20 cellular contexts compared by ENCODE assay signal in the genomic region with DNA sequence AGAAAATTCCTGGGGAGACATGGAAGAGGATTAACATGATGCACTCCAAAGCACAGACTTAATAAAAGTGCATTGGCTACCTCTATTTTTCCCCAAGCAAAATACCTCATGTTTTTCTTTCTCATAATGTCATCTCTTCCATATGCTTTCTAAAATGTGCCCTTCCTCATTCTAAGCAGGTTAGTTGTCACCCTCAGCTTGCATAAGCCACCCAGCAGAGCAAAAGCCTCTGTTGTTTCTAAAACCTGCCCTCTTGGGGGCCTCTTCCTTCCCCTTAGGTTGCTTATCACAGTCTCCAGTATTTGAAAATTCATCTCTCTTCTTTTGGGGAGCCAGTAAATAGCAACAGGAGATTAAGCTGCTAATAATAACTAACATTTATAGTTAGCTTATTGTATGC.
"Had no signal": no experiment of that assay in that cellular context is flagged by ENCODE, and none has a peak within 500 bp of the region (broad histone marks: within the 10 kb centered on the region; RNA-seq: fewer than 3 reads in every experiment).

No MANE protein-coding gene starts in this region.

- H3K9ac ChIP-seq: neural progenitor cell had no signal

- FAIRE-seq: urothelium cell line had no signal

- H3K27ac ChIP-seq: colonic mucosa, gastrocnemius medialis, hepatocyte, neural progenitor cell, ovary, right atrium auricular region, sigmoid colon, stomach, thoracic aorta, transverse colon had no signal

- H2AFZ ChIP-seq: hepatocyte, neural progenitor cell had no signal

- H3K9me3 ChIP-seq: colonic mucosa, gastrocnemius medialis, ovary, right atrium auricular region, sigmoid colon, stomach, thoracic aorta, transverse colon had no signal

- ATAC-seq: gastrocnemius medialis, left lobe of liver, natural killer cell had no signal

- H3K79me2 ChIP-seq: hepatocyte had no signal

- H3K4me2 ChIP-seq: hepatocyte, neural progenitor cell had no signal

- H3K36me3 ChIP-seq: colonic mucosa, gastrocnemius medialis, neural progenitor cell, ovary, right atrium auricular region, sigmoid colon, stomach, thoracic aorta, transverse colon had no signal

- H3K4me1 ChIP-seq: colonic mucosa, gastrocnemius medialis, neural progenitor cell, right atrium auricular region, sigmoid colon, stomach, transverse colon had no signal

- H3K4me3 ChIP-seq: colonic mucosa, gastrocnemius medialis, hepatocyte, neural progenitor cell, ovary, right atrium auricular region, sigmoid colon, skin epidermis, stomach, thoracic aorta, transverse colon had no signal

- H3K27me3 ChIP-seq: colonic mucosa, gastrocnemius medialis, hepatocyte, neural progenitor cell, ovary, right atrium auricular region, sigmoid colon, stomach, transverse colon had no signal

- DNase-seq: colonic mucosa; dermis blood vessel endothelial cell; gastrocnemius medialis; glutamatergic neuron; natural killer cell; nucleus accumbens; ovary; sigmoid colon; stimulated activated CD4-positive, alpha-beta T cell treated with anti-CD3 and anti-CD28 coated beads, Interleukin-12 subunit alpha, Interleukin-12 subunit beta, amount 100 ng/mL, for 4 hours; stimulated activated naive CD4-positive, alpha-beta T cell; stomach; substantia nigra; transverse colon had no signal
